In genomic region chr20:12762725-12763124, GRCh38 we compare ENCODE assay signal across 17 cellular contexts.
DNase-seq lines count a peak whose midpoint lies in the region; ATAC-seq and FAIRE-seq lines count a peak whose summit lies in the region.
"Had no signal": no experiment of that assay in that cellular context is flagged by ENCODE, and none has a peak within 500 bp of the region (broad histone marks: within the 10 kb centered on the region; RNA-seq: fewer than 3 reads in every experiment).

No MANE protein-coding gene starts in this region.

- ATAC-seq in HG03095 (IDR thresholded peaks at IDR 0.05; ENCODE audit: unreplicated experiment): no peak
- ATAC-seq: activated T-cell treated with anti-CD3 and anti-CD28 coated beads, Interleukin-2, amount 50 U/mL, for 4 hours had no signal

- DNase-seq in SHP77 (lab: John Stamatoyannopoulos, UW) (peak; percentile 16 to 43), SHP77 treated with DMSO at 0.1 percent for 48 hours (lab: John Stamatoyannopoulos, UW) (no peak), SK-N-DZ (ENCODE audit: low spot score) (peak; percentile 24), left kidney (ENCODE audit: low read depth, low spot score) (peak; percentile 78), urothelium cell line (ENCODE audit: low spot score) (peak; percentile 46), amniotic stem cell (lab: John Stamatoyannopoulos, UW) (no peak)
- no peak for DNase-seq in activated naive CD4-positive, alpha-beta T cell treated with anti-CD3 and anti-CD28 coated beads, Interleukin-2, amount 50 U/mL, for 16 hours
- DNase-seq: activated CD4-positive, alpha-beta T cell treated with anti-CD3 and anti-CD28 coated beads, Interleukin-2, amount 50 U/mL, for 48 hours; activated naive CD8-positive, alpha-beta T cell treated with anti-CD3 and anti-CD28 coated beads for 36 hours; activated T-cell treated with anti-CD3 and anti-CD28 coated beads, Interleukin-2, amount 50 U/mL, for 4 hours; foreskin fibroblast; HCEC 1CT; NCI-H2107; stimulated activated CD4-positive, alpha-beta T cell treated with anti-CD3 and anti-CD28 coated beads, Interleukin-4, amount 100 ng/mL, for 4 hours; transverse colon had no signal

- no peak for FAIRE-seq in urothelium cell line (lab: Jason Lieb, UNC)
- FAIRE-seq: GM12891 had no signal

Comparison
In these comparisons a context has a peak if more than half of its experiments do, and no peak if none do; other contexts are left out.
1. DNase-seq: peak in SHP77 (2 of 2), SK-N-DZ (single experiment), left kidney (single experiment) and urothelium cell line (single experiment); none in SHP77 treated with DMSO at 0.1 percent for 48 hours (single experiment), amniotic stem cell (single experiment) and activated naive CD4-positive, alpha-beta T cell treated with anti-CD3 and anti-CD28 coated beads, Interleukin-2, amount 50 U/mL, for 16 hours (single experiment).